ENCODE assay signal across 12 cellular contexts in the genomic region with DNA sequence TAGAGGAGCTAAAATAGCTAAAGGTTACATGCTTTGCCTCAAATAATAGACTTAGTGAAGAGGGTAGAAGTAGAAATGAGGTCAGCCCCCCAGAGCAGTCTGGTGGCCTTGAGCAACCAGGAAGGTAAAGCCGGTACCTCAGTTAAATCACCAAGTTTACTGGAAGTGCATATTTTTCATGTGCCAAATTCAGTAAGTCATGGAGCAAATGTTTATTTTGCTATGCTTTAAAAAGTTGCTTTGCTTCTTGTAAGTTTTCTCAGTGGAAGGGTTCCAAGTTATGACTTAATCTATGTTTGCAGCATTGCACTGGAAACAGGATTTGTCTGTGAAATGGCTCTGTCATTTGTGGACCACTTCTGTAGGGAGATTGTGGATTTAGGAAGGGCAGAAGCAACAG.
DNase-seq lines count a peak whose midpoint lies in the region; ATAC-seq, FAIRE-seq and TF ChIP-seq lines count a peak whose summit lies in the region.
"Had no signal": no experiment of that assay in that cellular context is flagged by ENCODE, and none has a peak within 500 bp of the region (broad histone marks: within the 10 kb centered on the region; RNA-seq: fewer than 3 reads in every experiment).

No MANE protein-coding gene starts in this region.

- no peak overlapping the region for H3K27ac Mint-ChIP-seq in activated CD8-positive, alpha-beta T cell treated with anti-CD3 and anti-CD28 coated beads, Interleukin-2, amount 10 ng/mL, durations not matched to agents 7 days and 5 days
- H3K27ac Mint-ChIP-seq: naive B cell had no signal

- no peaks in the 10 kb centered on the region for H3K4me1 Mint-ChIP-seq in activated T-cell treated with anti-CD3 and anti-CD28 coated beads, Interleukin-2, amount 50 U/mL, for 4 hours (ENCODE audit: low read depth)
- no peaks in the 10 kb centered on the region for H3K4me1 Mint-ChIP-seq in activated CD8-positive, alpha-beta T cell treated with anti-CD3 and anti-CD28 coated beads, Interleukin-2, amount 10 ng/mL, durations not matched to agents 7 days and 5 days (ENCODE audit: low read depth)
- H3K4me1 Mint-ChIP-seq: naive B cell had no signal

- H3K4me3 ChIP-seq in cardiac fibroblast (replicated peaks in 1 of 2; ENCODE audit: low read depth in 2 of 2, low read length in 2 of 2): no peak overlapping the region

- CTCF ChIA-PET in activated CD8-positive, alpha-beta T cell treated with anti-CD3 and anti-CD28 coated beads, Interleukin-2, amount 10 ng/mL, durations not matched to agents 7 days and 5 days (lab: Charles Lee): interaction anchor here (0.9 kb wide), 1 partner anchor 20 kb away, joined by 3 read pairs; no protein-coding TSS in a partner anchor

- POLR2A ChIA-PET in activated CD8-positive, alpha-beta T cell treated with anti-CD3 and anti-CD28 coated beads, Interleukin-2, amount 10 ng/mL, durations not matched to agents 7 days and 5 days (lab: Charles Lee): interaction anchor here (1.0 kb wide), 1 partner anchor 257 kb away, joined by 3 read pairs; the partner anchor contains the start of gene ARRDC3

- H3K27me3 Mint-ChIP-seq in activated T-cell treated with anti-CD3 and anti-CD28 coated beads, Interleukin-2, amount 50 U/mL, for 4 hours (ENCODE audit: low read depth): no peaks in the 10 kb centered on the region
- peaks cover 11% of the 10 kb centered on the region for H3K27me3 Mint-ChIP-seq in activated CD8-positive, alpha-beta T cell treated with anti-CD3 and anti-CD28 coated beads, Interleukin-2, amount 10 ng/mL, durations not matched to agents 7 days and 5 days (ENCODE audit: low read depth)

- TF ChIP-seq POLR2A in H54 (IDR thresholded peaks at IDR 0.05; ENCODE audit: low read depth, low read length): no peak

- H3K4me3 Mint-ChIP-seq in activated T-cell treated with anti-CD3 and anti-CD28 coated beads, Interleukin-2, amount 50 U/mL, for 4 hours: no peak overlapping the region
- no peak overlapping the region for H3K4me3 Mint-ChIP-seq in activated CD8-positive, alpha-beta T cell treated with anti-CD3 and anti-CD28 coated beads, Interleukin-2, amount 10 ng/mL, durations not matched to agents 7 days and 5 days
- H3K4me3 Mint-ChIP-seq: naive B cell had no signal

- FAIRE-seq in H54 (lab: Jason Lieb, UNC): peak; percentile 30

- TF ChIP-seq CTCF in cardiac fibroblast (IDR thresholded peaks at IDR 0.05; ENCODE audit: low read depth, low read length): no peak

- H3K36me3 Mint-ChIP-seq in activated T-cell treated with anti-CD3 and anti-CD28 coated beads, Interleukin-2, amount 50 U/mL, for 4 hours (ENCODE audit: insufficient read depth): no peaks in the 10 kb centered on the region
- H3K36me3 Mint-ChIP-seq in activated CD8-positive, alpha-beta T cell treated with anti-CD3 and anti-CD28 coated beads, Interleukin-2, amount 10 ng/mL, durations not matched to agents 7 days and 5 days (ENCODE audit: low read depth): no peaks in the 10 kb centered on the region
- H3K36me3 Mint-ChIP-seq: naive B cell had no signal

- intact Hi-C loops in left colon (cut with DNase I, micrococcal nuclease): no loop called here

- ATAC-seq in left colon: peak; percentile 13
- ATAC-seq in activated T-cell treated with anti-CD3 and anti-CD28 coated beads, Interleukin-2, amount 50 U/mL, for 4 hours: no peak
- no peak for ATAC-seq in activated CD8-positive, alpha-beta T cell treated with anti-CD3 and anti-CD28 coated beads, Interleukin-2, amount 10 ng/mL, durations not matched to agents 7 days and 5 days
- ATAC-seq: foreskin keratinocyte had no signal

- DNase-seq in H54 (ENCODE audit: insufficient read length, low spot score): no peak
- peak; percentile 79 to 87 for DNase-seq in cardiac fibroblast (ENCODE audit: low read depth in 2 of 2)
- no peak for DNase-seq in left colon
- peak; percentile 56 for DNase-seq in superior temporal gyrus (ENCODE audit: extremely low spot score)
- no peak for DNase-seq in anterior cingulate cortex (lab: John Stamatoyannopoulos, UW)
- DNase-seq in retina: no peak
- no peak for DNase-seq in activated T-cell treated with anti-CD3 and anti-CD28 coated beads, Interleukin-2, amount 50 U/mL, for 4 hours
- DNase-seq in activated CD8-positive, alpha-beta T cell treated with anti-CD3 and anti-CD28 coated beads, Interleukin-2, amount 10 ng/mL, durations not matched to agents 7 days and 5 days: no peak
- DNase-seq: activated effector memory CD4-positive, alpha-beta T cell treated with anti-CD3 and anti-CD28 coated beads, Interleukin-2, amount 50 U/mL, for 16 hours; foreskin keratinocyte; Kasumi-1; naive B cell had no signal

- H3K9me3 Mint-ChIP-seq in activated T-cell treated with anti-CD3 and anti-CD28 coated beads, Interleukin-2, amount 50 U/mL, for 4 hours: no peaks in the 10 kb centered on the region
- H3K9me3 Mint-ChIP-seq in activated CD8-positive, alpha-beta T cell treated with anti-CD3 and anti-CD28 coated beads, Interleukin-2, amount 10 ng/mL, durations not matched to agents 7 days and 5 days (ENCODE audit: insufficient read depth): no peaks in the 10 kb centered on the region

Comparison
In these comparisons a context has a peak if more than half of its experiments do, and no peak if none do; other contexts are left out.
1. DNase-seq: peak in cardiac fibroblast (2 of 2) and superior temporal gyrus (single experiment); none in H54 (single experiment), left colon (0 of 2), anterior cingulate cortex (0 of 58), retina (single experiment), activated T-cell treated with anti-CD3 and anti-CD28 coated beads, Interleukin-2, amount 50 U/mL, for 4 hours (single experiment) and activated CD8-positive, alpha-beta T cell treated with anti-CD3 and anti-CD28 coated beads, Interleukin-2, amount 10 ng/mL, durations not matched to agents 7 days and 5 days (single experiment).